ENCODE assay signal across 21 cellular contexts in the genomic region with DNA sequence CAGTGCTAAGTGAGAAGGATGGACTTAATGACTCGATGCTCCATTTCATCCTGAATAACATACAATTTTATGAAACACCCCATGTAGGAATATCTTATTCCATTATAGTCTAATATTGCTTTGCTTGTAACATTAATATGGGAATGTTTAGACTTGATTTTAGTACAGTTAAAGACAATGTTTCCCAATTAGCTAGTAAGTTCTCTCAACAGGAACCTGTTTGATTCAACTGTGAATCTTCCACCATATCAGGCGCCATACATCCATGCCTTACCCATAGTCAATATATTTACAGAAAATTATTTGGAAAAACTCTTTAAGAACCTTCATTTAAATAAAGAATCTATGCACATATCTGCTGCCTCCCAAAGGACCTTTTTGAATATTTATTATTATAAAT. TPM values are rescaled to one million over a fixed set of nuclear protein-coding genes. Genes with fewer than 3 reads are reported as not detected.
A peak's percentile ranks its signal among the peaks of the same experiment; 100 is the strongest.
DNase-seq lines count a peak whose midpoint lies in the region; ATAC-seq, FAIRE-seq and TF ChIP-seq lines count a peak whose summit lies in the region.
"Had no signal": no experiment of that assay in that cellular context is flagged by ENCODE, and none has a peak within 500 bp of the region (broad histone marks: within the 10 kb centered on the region; RNA-seq: fewer than 3 reads in every experiment).

No MANE protein-coding gene starts in this region.

- TSS peak; percentile 30 for BruUV-seq in HepG2 (replicated peaks; lab: Mats Ljungman, UMichigan)

- no peak for ATAC-seq in HepG2
- no peak for ATAC-seq in right lobe of liver
- ATAC-seq in gastrocnemius medialis, result no peak

- H4K20me1 ChIP-seq in HepG2 (ENCODE audit: insufficient read depth, low read length), result no peaks in the 10 kb centered on the region

- TF ChIP-seq POLR2A in HepG2 (IDR thresholded peaks at IDR 0.05; ENCODE audit: insufficient read depth in 1 of 2, low read depth in 2 of 2, low read length in 2 of 2) (no peak), right lobe of liver (IDR thresholded peaks at IDR 0.05) (no peak), gastrocnemius medialis (IDR thresholded peaks at IDR 0.05) (no peak)

- H3K27me3 ChIP-seq in HepG2 (ENCODE audit: control insufficient read depth in 1 of 2, insufficient read depth in 2 of 2, low read length in 2 of 2), result no peaks in the 10 kb centered on the region; a peak in 1 of 5 replicates
- H3K27me3 ChIP-seq in right lobe of liver, result no peaks in the 10 kb centered on the region
- H3K27me3 ChIP-seq in gastrocnemius medialis, result no peaks in the 10 kb centered on the region
- H3K27me3 ChIP-seq: BE2C had no signal

- TF ChIP-seq EP300 in HepG2 (IDR thresholded peaks at IDR 0.05; ENCODE audit: low read depth in 2 of 2, low read length in 2 of 2) (no peak), HepG2 (CRISPR knock-in tag; IDR thresholded peaks at IDR 0.05; ENCODE audit: borderline replicate concordance) (no peak)

- no peak overlapping the region for H3K9ac ChIP-seq in HepG2 (ENCODE audit: insufficient read depth, low read depth, low read length)
- H3K9ac ChIP-seq: GM23248 had no signal

- CTCF ChIA-PET in HepG2 (lab: Yijun Ruan, JAX; ENCODE audit: low intra/inter-chr PET ratio, low total read pairs), result no interaction called here

- H3K4me3 ChIP-seq in HepG2 (replicated peaks in 1 of 3; ENCODE audit: insufficient read depth in 1 of 3, low read depth in 2 of 3, low read length in 3 of 3) (no peak overlapping the region), right lobe of liver (no peak overlapping the region), gastrocnemius medialis (no peak overlapping the region)
- H3K4me3 ChIP-seq: GM23248, HAP-1 had no signal

- 93% methylated on average over 2 of the region's 2 CpGs for WGBS in HepG2 (ENCODE audit: low lambda C conversion rate)
- 90% methylated on average over 2 of the region's 2 CpGs for WGBS in right lobe of liver (ENCODE audit: insufficient coverage, low coverage, low lambda C conversion rate, missing lambda C conversion rate)

- FAIRE-seq in HepG2 (lab: Jason Lieb, UNC), result no peak
- FAIRE-seq: A204.1, D721Med, G401.6, GM12891, GM19239 had no signal

- POLR2A ChIA-PET in HepG2 (lab: Yijun Ruan, JAX), result interaction anchor here (2.0 kb wide), 1 partner anchor 31 kb away, joined by 4 read pairs; the partner anchor contains the start of gene DSN1

- no peaks in the 10 kb centered on the region; a peak in 1 of 5 replicates for H3K36me3 ChIP-seq in HepG2 (replicated peaks in 1 of 2; ENCODE audit: control insufficient read depth in 1 of 2, insufficient read depth in 2 of 2, low read length in 2 of 2)
- no peaks in the 10 kb centered on the region for H3K36me3 ChIP-seq in right lobe of liver
- no peaks in the 10 kb centered on the region for H3K36me3 ChIP-seq in gastrocnemius medialis
- H3K36me3 ChIP-seq: BE2C, HAP-1 had no signal

- no peak overlapping the region for H2AFZ ChIP-seq in HepG2 (ENCODE audit: low read length)
- H2AFZ ChIP-seq: GM23248 had no signal

- H3K79me2 ChIP-seq in HepG2 (ENCODE audit: insufficient read depth, low read length), result peaks cover 12% of the 10 kb centered on the region

- H3K27ac ChIP-seq in HepG2 (ENCODE audit: extremely low read length, insufficient read depth, low read length) (no peak overlapping the region), right lobe of liver (no peak overlapping the region), VCaP (peak overlapping the region; percentile 92), gastrocnemius medialis (peak overlapping the region; percentile 12 to 88 (median 50))
- H3K27ac ChIP-seq: GM23248, HL-60 had no signal

- TF ChIP-seq CTCF in HepG2 (CRISPR knock-in tag; IDR thresholded peaks at IDR 0.05), result no peak
- no peak for TF ChIP-seq CTCF in right lobe of liver (IDR thresholded peaks at IDR 0.05)
- TF ChIP-seq CTCF in VCaP (conservative IDR thresholded peaks at IDR 0.05), result no peak
- no peak for TF ChIP-seq CTCF in gastrocnemius medialis (IDR thresholded peaks at IDR 0.05 in 4 of 5, conservative IDR thresholded peaks at IDR 0.05 in 1 of 5)

- H3K9me3 ChIP-seq in HepG2 (ENCODE audit: low read length) (no peaks in the 10 kb centered on the region), right lobe of liver (no peaks in the 10 kb centered on the region), gastrocnemius medialis (no peaks in the 10 kb centered on the region)
- H3K9me3 ChIP-seq: BE2C, Caco-2, HAP-1 had no signal

- H3K4me2 ChIP-seq in HepG2 (ENCODE audit: low read depth, low read length), result no peak overlapping the region

- in situ Hi-C loops in HepG2 (cut with HindIII; ENCODE audit: extremely low pct_ligation_motif_present, low pct_unique_long_range_greater_than_20kb) (no loop called here), gastrocnemius medialis (cut with MboI; ENCODE audit: low sequenced_read_pairs in 4 of 4) (no loop called here)

- no peak for DNase-seq in HepG2 (ENCODE audit: low spot score)
- no peak for DNase-seq in right lobe of liver
- no peak for DNase-seq in gastrocnemius medialis
- no peak for DNase-seq in NCI-H2171 (lab: John Stamatoyannopoulos, UW)
- DNase-seq in iPS-NIHi7 (ENCODE audit: extremely low spot score), result no peak
- no peak for DNase-seq in SKM-1 treated with dmso at 0.1 percent for 144 hours (lab: John Stamatoyannopoulos, UW; ENCODE audit: unreplicated experiment)
- DNase-seq: ACHN; BE2C; C1 segment of cervical spinal cord; CD4-positive, alpha-beta T cell; GM23248; IMR-90 had no signal

- TF ChIP-seq RAD21 in HepG2 (CRISPR knock-in tag; IDR thresholded peaks at IDR 0.05), result no peak

- intact Hi-C loops in HepG2 (cut with micrococcal nuclease; ENCODE audit: unreplicated experiment), result no loop called here
- intact Hi-C loops in right lobe of liver (cut with DNase I), result no loop called here
- intact Hi-C loops in gastrocnemius medialis (cut with DNase I; ENCODE audit: low total_unique reads), result loop anchor here (10.0 kb wide), 1 partner anchor 278 kb away; no protein-coding TSS in a partner anchor

- H3K4me1 ChIP-seq in HepG2 (ENCODE audit: insufficient read depth, low read length) (peaks cover 18% of the 10 kb centered on the region), right lobe of liver (no peaks in the 10 kb centered on the region), gastrocnemius medialis (peaks cover 19 to 35% of the 10 kb centered on the region in 2 donors)

RNA-seq across cellular contexts. Expression of gene NDRG3, which starts 3.3 kb away (rescaled TPM):
- total RNA-seq in HepG2 (2016; rRNA removed; fragmentation: Illumina TruSeq; extraction: Trizol) (36.0 and 43.3 TPM in 2 replicates), right lobe of liver (1 to 10 TPM; 5.2 to 8.0 (median 7.0) TPM), gastrocnemius medialis (10 to 100 TPM in 3 of 4 donors, 1 to 10 TPM in 1; 6.7 to 24.9 (median 13.2) TPM)
- 9.0 and 9.2 TPM in 2 replicates for total RNA-seq in HepG2 (2016; cell fraction: cytosol; rRNA removed; fragmentation: Illumina TruSeq; extraction: Trizol; ENCODE audit: low read depth)
- total RNA-seq in HepG2 (2016; cell fraction: insoluble cytoplasmic fraction; rRNA removed; fragmentation: Illumina TruSeq; extraction: Trizol), result 32.4 and 40.5 TPM in 2 replicates
- total RNA-seq in HepG2 (2016; cell fraction: membrane; rRNA removed; fragmentation: Illumina TruSeq; extraction: Trizol), result 19.9 and 20.6 TPM in 2 replicates
- 19.9 and 21.0 TPM in 2 replicates for total RNA-seq in HepG2 (2016; cell fraction: nucleus; rRNA removed; fragmentation: Illumina TruSeq; extraction: Trizol)
- 34.7 and 40.5 TPM in 2 replicates for polyA plus RNA-seq in HepG2 (2011; rRNA removed)
- 22.4 and 29.5 TPM in 2 replicates for polyA plus RNA-seq in HepG2 (2011; cell fraction: cytosol; rRNA removed)
- polyA plus RNA-seq in HepG2 (2011; cell fraction: nucleus; rRNA removed), result 23.6 and 25.0 TPM in 2 replicates
- 22.6 and 26.8 TPM in 2 replicates for polyA plus RNA-seq in HepG2 (2012)
- 8.7 and 8.9 TPM in 2 replicates for polyA plus RNA-seq in HepG2 (2016; cell fraction: cytosol; fragmentation: Illumina TruSeq; extraction: Trizol; ENCODE audit: low read depth)
- polyA plus RNA-seq in HepG2 (2016; cell fraction: insoluble cytoplasmic fraction; fragmentation: Illumina TruSeq; extraction: Trizol; ENCODE audit: low read depth), result 48.1 and 49.0 TPM in 2 replicates
- 17.2 and 18.2 TPM in 2 replicates for polyA plus RNA-seq in HepG2 (2016; cell fraction: membrane; fragmentation: Illumina TruSeq; extraction: Trizol; ENCODE audit: low read depth)
- polyA plus RNA-seq in HepG2 (2016; cell fraction: nucleus; fragmentation: Illumina TruSeq; extraction: Trizol; ENCODE audit: insufficient read depth, low read depth), result 38.9 and 42.1 TPM in 2 replicates
- 44.9 and 55.2 TPM in 2 replicates for polyA minus RNA-seq in HepG2 (2011; rRNA and poly(A)+ RNA removed; ENCODE audit: low replicate concordance)
- polyA minus RNA-seq in HepG2 (2011; cell fraction: cytosol; rRNA and poly(A)+ RNA removed), result 25.7 and 31.2 TPM in 2 replicates
- polyA minus RNA-seq in HepG2 (2011; cell fraction: nucleus; rRNA and poly(A)+ RNA removed), result 16.4 and 19.6 TPM in 2 replicates

RNA-seq across cellular contexts. Expression of gene DSN1, which starts 31.0 kb away (rescaled TPM):
- total RNA-seq in HepG2 (2016; rRNA removed; fragmentation: Illumina TruSeq; extraction: Trizol) (53.7 and 82.4 TPM in 2 replicates), right lobe of liver (1 to 10 TPM; 2.7 to 9.8 (median 4.7) TPM), gastrocnemius medialis (1 to 10 TPM; 3.2 to 6.3 (median 5.2) TPM)
- 10.7 and 11.7 TPM in 2 replicates for total RNA-seq in HepG2 (2016; cell fraction: cytosol; rRNA removed; fragmentation: Illumina TruSeq; extraction: Trizol; ENCODE audit: low read depth)
- 57.1 and 88.9 TPM in 2 replicates for total RNA-seq in HepG2 (2016; cell fraction: insoluble cytoplasmic fraction; rRNA removed; fragmentation: Illumina TruSeq; extraction: Trizol)
- 25.4 and 26.8 TPM in 2 replicates for total RNA-seq in HepG2 (2016; cell fraction: membrane; rRNA removed; fragmentation: Illumina TruSeq; extraction: Trizol)
- total RNA-seq in HepG2 (2016; cell fraction: nucleus; rRNA removed; fragmentation: Illumina TruSeq; extraction: Trizol), result 26.9 and 33.4 TPM in 2 replicates
- polyA plus RNA-seq in HepG2 (2011; rRNA removed), result 10.5 and 18.7 TPM in 2 replicates
- 9.6 and 10.1 TPM in 2 replicates for polyA plus RNA-seq in HepG2 (2011; cell fraction: cytosol; rRNA removed)
- polyA plus RNA-seq in HepG2 (2011; cell fraction: nucleus; rRNA removed), result 8.8 and 10.9 TPM in 2 replicates
- polyA plus RNA-seq in HepG2 (2012), result 8.0 and 18.3 TPM in 2 replicates
- polyA plus RNA-seq in HepG2 (2016; cell fraction: cytosol; fragmentation: Illumina TruSeq; extraction: Trizol; ENCODE audit: low read depth), result 4.4 and 5.3 TPM in 2 replicates
- 61.2 and 64.9 TPM in 2 replicates for polyA plus RNA-seq in HepG2 (2016; cell fraction: insoluble cytoplasmic fraction; fragmentation: Illumina TruSeq; extraction: Trizol; ENCODE audit: low read depth)
- 9.5 and 10.6 TPM in 2 replicates for polyA plus RNA-seq in HepG2 (2016; cell fraction: membrane; fragmentation: Illumina TruSeq; extraction: Trizol; ENCODE audit: low read depth)
- polyA plus RNA-seq in HepG2 (2016; cell fraction: nucleus; fragmentation: Illumina TruSeq; extraction: Trizol; ENCODE audit: insufficient read depth, low read depth), result 65.4 and 71.7 TPM in 2 replicates
- polyA minus RNA-seq in HepG2 (2011; rRNA and poly(A)+ RNA removed; ENCODE audit: low replicate concordance), result 6.5 and 15.7 TPM in 2 replicates
- polyA minus RNA-seq in HepG2 (2011; cell fraction: cytosol; rRNA and poly(A)+ RNA removed), result 6.1 and 9.5 TPM in 2 replicates
- 10.8 and 15.7 TPM in 2 replicates for polyA minus RNA-seq in HepG2 (2011; cell fraction: nucleus; rRNA and poly(A)+ RNA removed)

Comparison
In these comparisons a context has a peak if more than half of its experiments do, and no peak if none do; other contexts are left out.
1. H3K27ac ChIP-seq: peak in VCaP (single experiment) and gastrocnemius medialis (4 of 4); none in HepG2 (single experiment) and right lobe of liver (0 of 3).